Comparison of ENCODE assay signal across 10 cellular contexts in the genomic region with DNA sequence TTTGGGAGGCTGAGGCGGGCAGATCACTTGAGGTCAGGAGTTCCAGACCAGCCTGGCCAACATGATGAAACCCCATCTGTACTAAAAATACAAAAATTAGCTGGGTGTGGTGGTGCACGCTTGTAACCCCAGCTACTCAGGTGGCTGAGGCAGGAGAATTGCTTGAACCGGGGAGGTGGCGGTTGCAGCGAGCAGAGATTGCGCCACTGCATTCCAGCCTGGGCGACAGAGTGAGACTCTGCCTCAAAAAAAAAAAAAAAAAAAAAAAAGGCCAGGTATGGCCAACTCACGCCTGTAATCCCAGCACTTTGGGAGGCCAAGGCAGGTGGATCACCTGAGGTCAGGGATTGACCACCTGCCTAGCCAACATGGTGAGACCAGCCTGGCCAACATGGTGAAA. TPM values are rescaled to one million over a fixed set of nuclear protein-coding genes. Genes with fewer than 3 reads are reported as not detected.
"Had no signal": no experiment of that assay in that cellular context is flagged by ENCODE, and none has a peak within 500 bp of the region (broad histone marks: within the 10 kb centered on the region; RNA-seq: fewer than 3 reads in every experiment).

No MANE protein-coding gene starts in this region.

RNA-seq across cellular contexts. Expression of gene SLC35G6, which starts 6.5 kb away (rescaled TPM):
- total RNA-seq: activated CD8-positive, alpha-beta T cell treated with anti-CD3 and anti-CD28 coated beads for 36 hours; activated naive CD4-positive, alpha-beta T cell treated with anti-CD3 and anti-CD28 coated beads for 36 hours; dermis microvascular lymphatic vessel endothelial cell; fibroblast of lung; foreskin keratinocyte; lung; occipital lobe; posterior vena cava; urinary bladder had no signal
- polyA plus RNA-seq: fibroblast of lung, foreskin keratinocyte, lung, neural cell, urinary bladder had no signal
